8 cellular contexts compared by ENCODE assay signal in the genomic region with DNA sequence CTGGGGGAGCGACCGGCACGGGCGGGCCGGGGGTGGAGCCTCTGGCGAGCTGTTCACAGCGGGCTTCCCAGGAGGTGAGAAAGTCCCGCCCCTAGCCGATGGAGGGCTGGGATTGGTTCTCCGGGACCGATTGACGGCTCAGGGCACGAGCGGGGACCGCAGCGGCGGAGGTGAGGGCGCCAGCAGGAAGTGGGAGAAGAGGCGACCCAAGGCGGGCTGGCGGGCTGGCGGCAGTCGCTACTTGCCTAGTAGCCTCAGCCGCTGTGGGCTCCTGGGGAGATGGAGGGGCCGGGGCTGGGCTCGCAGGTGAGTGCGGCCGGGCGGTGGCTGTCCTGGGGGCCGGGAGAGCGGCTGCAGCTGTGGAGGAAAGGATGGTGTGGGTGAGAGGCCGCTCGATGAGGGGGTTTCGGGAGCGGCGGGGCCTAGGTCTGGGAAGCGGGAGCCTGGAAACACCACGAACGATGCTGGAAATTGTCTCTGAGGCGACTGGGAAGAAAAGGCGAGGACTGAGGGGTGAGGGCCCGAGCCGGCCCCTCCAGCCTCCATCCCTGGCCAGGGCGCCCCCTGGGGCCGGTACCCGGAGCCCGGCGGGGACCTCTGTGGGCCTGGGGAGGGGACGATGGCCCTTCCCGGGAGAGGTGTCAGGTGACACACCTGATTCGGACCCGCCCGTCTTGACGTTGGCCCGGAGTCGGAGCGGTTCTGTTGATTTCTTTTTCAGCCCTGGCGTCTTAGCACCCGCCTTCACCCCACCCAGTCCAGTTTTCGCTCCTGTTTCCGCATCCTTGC. TPM values are rescaled to one million over a fixed set of nuclear protein-coding genes. Genes with fewer than 3 reads are reported as not detected.
DNase-seq lines count a peak whose midpoint lies in the region; ATAC-seq and TF ChIP-seq lines count a peak whose summit lies in the region.

A gene with protein sequence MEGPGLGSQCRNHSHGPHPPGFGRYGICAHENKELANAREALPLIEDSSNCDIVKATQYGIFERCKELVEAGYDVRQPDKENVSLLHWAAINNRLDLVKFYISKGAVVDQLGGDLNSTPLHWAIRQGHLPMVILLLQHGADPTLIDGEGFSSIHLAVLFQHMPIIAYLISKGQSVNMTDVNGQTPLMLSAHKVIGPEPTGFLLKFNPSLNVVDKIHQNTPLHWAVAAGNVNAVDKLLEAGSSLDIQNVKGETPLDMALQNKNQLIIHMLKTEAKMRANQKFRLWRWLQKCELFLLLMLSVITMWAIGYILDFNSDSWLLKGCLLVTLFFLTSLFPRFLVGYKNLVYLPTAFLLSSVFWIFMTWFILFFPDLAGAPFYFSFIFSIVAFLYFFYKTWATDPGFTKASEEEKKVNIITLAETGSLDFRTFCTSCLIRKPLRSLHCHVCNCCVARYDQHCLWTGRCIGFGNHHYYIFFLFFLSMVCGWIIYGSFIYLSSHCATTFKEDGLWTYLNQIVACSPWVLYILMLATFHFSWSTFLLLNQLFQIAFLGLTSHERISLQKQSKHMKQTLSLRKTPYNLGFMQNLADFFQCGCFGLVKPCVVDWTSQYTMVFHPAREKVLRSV (plus strand): TSS at position 198 of the 789 bp plus-strand sequence. CDS start 82 bp downstream, at position 280.

- peak; percentile 19 for TF ChIP-seq POLR2A in right lobe of liver (IDR thresholded peaks at IDR 0.05)

- peak within 1 kb of the TSS; percentile 46 to 97 (median 92) for H3K27ac Mint-ChIP-seq in CD4-positive, alpha-beta memory T cell

- peak in 3 of 4 donors; percentile 25 to 30 (median 27) for TF ChIP-seq CTCF in right lobe of liver (IDR thresholded peaks at IDR 0.05)

- no peaks in the 10 kb centered on the region for H3K27me3 ChIP-seq in CD4-positive, alpha-beta memory T cell (ENCODE audit: insufficient read depth, low read length)
- H3K27me3 ChIP-seq in right lobe of liver: no peaks in the 10 kb centered on the region

- CTCF ChIA-PET in CD4-positive, alpha-beta memory T cell (lab: Charles Lee; ENCODE audit: partially characterized antibody): interaction anchor here (0.9 to 1.3 kb wide), 3 partner anchors 9 to 41 kb away, joined by 3 to 5 read pairs (median 3); no protein-coding TSS in a partner anchor

- H3K9me3 ChIP-seq in CD4-positive, alpha-beta memory T cell (ENCODE audit: control insufficient read depth in 1 of 2, low read length in 2 of 2): no peaks in the 10 kb centered on the region
- H3K9me3 ChIP-seq in right lobe of liver: no peaks in the 10 kb centered on the region

- H3K4me3 Mint-ChIP-seq in CD4-positive, alpha-beta memory T cell: peak within 1 kb of the TSS; percentile 90 to 98 (median 94)

- WGBS in right lobe of liver (ENCODE audit: insufficient coverage, low coverage, low lambda C conversion rate, missing lambda C conversion rate): under 1% methylated on average over 29 of the region's 61 CpGs

- peaks cover 40 to 59% (median 48%) of the 10 kb centered on the region in 4 donors for H3K4me1 Mint-ChIP-seq in CD4-positive, alpha-beta memory T cell

- H3K4me3 ChIP-seq in CD4-positive, alpha-beta memory T cell (ENCODE audit: low read length in 2 of 2): peak within 1 kb of the TSS; percentile 78 to 81
- H3K4me3 ChIP-seq in right lobe of liver: peak within 1 kb of the TSS; percentile 67 to 85 (median 83)

- H3K36me3 ChIP-seq in CD4-positive, alpha-beta memory T cell (ENCODE audit: insufficient read depth, low read length): no peaks in the 10 kb centered on the region
- no peaks in the 10 kb centered on the region for H3K36me3 ChIP-seq in right lobe of liver

- intact Hi-C loops in CD4-positive, alpha-beta memory T cell (cut with micrococcal nuclease): loop anchor here (1.0 to 2.0 kb wide), 3 partner anchors 40 to 596 kb away; partner anchors contain the start of genes E2F8 and NAV2
- intact Hi-C loops in right lobe of liver (cut with DNase I): no loop called here

- H3K4me1 ChIP-seq in CD4-positive, alpha-beta memory T cell (ENCODE audit: insufficient read depth, low read length): peaks cover 44% of the 10 kb centered on the region
- H3K4me1 ChIP-seq in right lobe of liver: peaks cover 0 to 4% (median 0%) of the 10 kb centered on the region in 4 donors

- no peaks in the 10 kb centered on the region for H3K9me3 Mint-ChIP-seq in CD4-positive, alpha-beta memory T cell

- peaks cover 5 to 10% of the 10 kb centered on the region in 2 donors for H3K36me3 Mint-ChIP-seq in CD4-positive, alpha-beta memory T cell

- ATAC-seq in GM19397 (IDR thresholded peaks at IDR 0.05; ENCODE audit: unreplicated experiment) (peak; percentile 99), HG03565 (IDR thresholded peaks at IDR 0.05; ENCODE audit: unreplicated experiment) (peak; percentile 98), right lobe of liver (peak; percentile 99 to 100 (median 100))

- POLR2A ChIA-PET in CD4-positive, alpha-beta memory T cell (lab: Charles Lee; ENCODE audit: partially characterized antibody): interaction anchor here (0.7 to 1.1 kb wide), 4 partner anchors 38 to 1104 kb away, joined by 3 read pairs; partner anchors contain the start of genes LDHA and SERGEF

- DNase-seq in CD4-positive, alpha-beta memory T cell: peak; percentile 91 to 93 (median 92)
- peak; percentile 96 for DNase-seq in NCI-H748 (lab: John Stamatoyannopoulos, UW; ENCODE audit: unreplicated experiment)
- DNase-seq in activated CD4-positive, alpha-beta T cell treated with anti-CD3 and anti-CD28 coated beads, Interleukin-2, amount 50 U/mL, for 1 hour: peak; percentile 90
- peak; percentile 63 to 93 for DNase-seq in dermis microvascular lymphatic vessel endothelial cell (ENCODE audit: low read depth in 2 of 2)
- DNase-seq in right lobe of liver: peak; percentile 92 to 96 (median 96)
- peak; percentile 96 for DNase-seq in stimulated activated CD4-positive, alpha-beta T cell treated with anti-CD3 and anti-CD28 coated beads, Interleukin-4, amount 100 ng/mL, for 24 hours

- H3K27me3 Mint-ChIP-seq in CD4-positive, alpha-beta memory T cell: peaks cover 0 to 2% of the 10 kb centered on the region in 2 donors

- H3K27ac ChIP-seq in CD4-positive, alpha-beta memory T cell (ENCODE audit: low read depth, low read length): peak within 1 kb of the TSS; percentile 73
- H3K27ac ChIP-seq in right lobe of liver: peak within 1 kb of the TSS in 1 of 3 donors; percentile 63

RNA-seq across cellular contexts. Expression of the gene that starts here (rescaled TPM):
- 10 to 100 TPM; 15.6 to 16.1 TPM for total RNA-seq in CD4-positive, alpha-beta memory T cell
- 10 to 100 TPM in 1 of 2 donors, 1 to 10 TPM in 1; 9.4 to 15.2 TPM for polyA plus RNA-seq in CD4-positive, alpha-beta memory T cell
- total RNA-seq in dermis microvascular lymphatic vessel endothelial cell: 15.5 and 22.5 TPM in 2 replicates
- total RNA-seq in right lobe of liver: 1 to 10 TPM in 5 of 6 experiments, under 1 TPM in 1; 0.73 to 4.2 (median 2.2) TPM
